1 cellular context compared by ENCODE assay signal in the genomic region with DNA sequence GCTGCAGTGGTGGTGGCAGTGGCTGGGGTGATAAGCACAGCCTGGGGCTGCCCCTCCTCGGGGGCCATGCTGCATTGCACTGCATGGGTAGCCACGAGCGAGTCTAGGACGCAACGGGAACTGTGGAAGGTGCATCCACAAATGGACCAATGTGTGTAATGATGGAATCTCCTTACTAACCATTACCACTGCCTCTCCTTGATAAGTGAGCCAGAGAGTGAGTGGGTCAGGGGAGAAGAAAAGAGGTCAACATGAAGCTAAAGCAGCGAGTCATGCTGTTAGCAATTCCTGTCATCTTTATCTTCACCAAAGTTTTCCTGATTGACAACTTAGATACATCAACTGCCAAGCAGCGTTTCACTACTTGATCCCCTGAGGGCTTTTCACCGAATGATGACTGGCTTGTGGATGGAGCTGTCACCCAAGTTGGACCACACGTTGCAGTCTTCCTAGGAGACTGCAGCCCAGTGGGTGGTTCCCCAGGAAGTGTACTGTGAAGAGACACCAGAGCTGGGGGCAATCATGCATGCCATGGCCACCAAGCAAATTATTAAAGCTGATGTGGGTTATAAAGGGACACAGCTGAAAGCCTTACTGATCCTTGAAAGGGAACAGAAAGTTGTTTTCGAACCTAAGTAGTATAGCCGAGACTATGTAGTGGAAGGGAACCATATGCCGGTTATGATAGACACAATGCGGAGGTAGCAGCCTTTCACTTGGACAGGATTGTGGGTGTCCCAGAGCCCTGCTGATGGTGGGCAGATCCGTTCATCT.
TF ChIP-seq lines count a peak whose summit lies in the region.

No MANE protein-coding gene starts in this region.

TF ChIP-seq in HepG2, 621 proteins besides CTCF, POLR2A, EP300 and RAD21 (continued from another document):
- TF ChIP-seq, protein P1, sequence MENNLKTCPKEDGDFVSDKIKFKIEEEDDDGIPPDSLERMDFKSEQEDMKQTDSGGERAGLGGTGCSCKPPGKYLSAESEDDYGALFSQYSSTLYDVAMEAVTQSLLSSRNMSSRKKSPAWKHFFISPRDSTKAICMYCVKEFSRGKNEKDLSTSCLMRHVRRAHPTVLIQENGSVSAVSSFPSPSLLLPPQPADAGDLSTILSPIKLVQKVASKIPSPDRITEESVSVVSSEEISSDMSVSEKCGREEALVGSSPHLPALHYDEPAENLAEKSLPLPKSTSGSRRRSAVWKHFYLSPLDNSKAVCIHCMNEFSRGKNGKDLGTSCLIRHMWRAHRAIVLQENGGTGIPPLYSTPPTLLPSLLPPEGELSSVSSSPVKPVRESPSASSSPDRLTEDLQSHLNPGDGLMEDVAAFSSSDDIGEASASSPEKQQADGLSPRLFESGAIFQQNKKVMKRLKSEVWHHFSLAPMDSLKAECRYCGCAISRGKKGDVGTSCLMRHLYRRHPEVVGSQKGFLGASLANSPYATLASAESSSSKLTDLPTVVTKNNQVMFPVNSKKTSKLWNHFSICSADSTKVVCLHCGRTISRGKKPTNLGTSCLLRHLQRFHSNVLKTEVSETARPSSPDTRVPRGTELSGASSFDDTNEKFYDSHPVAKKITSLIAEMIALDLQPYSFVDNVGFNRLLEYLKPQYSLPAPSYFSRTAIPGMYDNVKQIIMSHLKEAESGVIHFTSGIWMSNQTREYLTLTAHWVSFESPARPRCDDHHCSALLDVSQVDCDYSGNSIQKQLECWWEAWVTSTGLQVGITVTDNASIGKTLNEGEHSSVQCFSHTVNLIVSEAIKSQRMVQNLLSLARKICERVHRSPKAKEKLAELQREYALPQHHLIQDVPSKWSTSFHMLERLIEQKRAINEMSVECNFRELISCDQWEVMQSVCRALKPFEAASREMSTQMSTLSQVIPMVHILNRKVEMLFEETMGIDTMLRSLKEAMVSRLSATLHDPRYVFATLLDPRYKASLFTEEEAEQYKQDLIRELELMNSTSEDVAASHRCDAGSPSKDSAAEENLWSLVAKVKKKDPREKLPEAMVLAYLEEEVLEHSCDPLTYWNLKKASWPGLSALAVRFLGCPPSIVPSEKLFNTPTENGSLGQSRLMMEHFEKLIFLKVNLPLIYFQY (CRISPR knock-in tag; IDR thresholded peaks at IDR 0.05; ENCODE audit: borderline replicate concordance), result no peak
- no peak for TF ChIP-seq ZNF780A (CRISPR knock-in tag; IDR thresholded peaks at IDR 0.05)
- no peak for TF ChIP-seq ETV5 (CRISPR knock-in tag; IDR thresholded peaks at IDR 0.05; ENCODE audit: borderline replicate concordance)
- TF ChIP-seq RBFOX2 (IDR thresholded peaks at IDR 0.05; ENCODE audit: low read depth, low read length), result no peak
- TF ChIP-seq ZNF589 (CRISPR knock-in tag; conservative IDR thresholded peaks at IDR 0.05), result no peak
- no peak for TF ChIP-seq ARNT2 (CRISPR knock-in tag; IDR thresholded peaks at IDR 0.05; ENCODE audit: low read depth)
- no peak for TF ChIP-seq GLI4 (CRISPR knock-in tag; IDR thresholded peaks at IDR 0.05; ENCODE audit: borderline replicate concordance)
